10 cellular contexts compared by ENCODE assay signal in the genomic region with DNA sequence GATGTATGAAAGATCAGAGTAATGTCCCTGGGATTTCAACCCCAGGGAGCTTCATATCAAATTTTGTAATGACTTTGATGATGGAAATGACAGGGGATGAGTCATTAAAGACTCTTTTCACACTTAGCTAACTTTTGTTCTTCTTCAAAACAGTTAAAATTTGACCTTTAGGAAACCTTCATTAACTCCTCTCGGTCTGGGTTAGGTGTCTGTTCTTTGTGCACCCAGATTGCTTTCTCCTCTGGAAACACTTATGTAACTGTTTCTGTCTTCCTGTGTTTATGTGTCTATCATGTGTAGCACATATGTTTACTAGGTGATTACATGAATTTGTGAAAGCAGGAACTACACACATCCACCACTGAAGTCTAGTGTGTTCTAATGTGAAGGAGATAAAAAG. TPM values are rescaled to one million over a fixed set of nuclear protein-coding genes. Genes with fewer than 3 reads are reported as not detected.
DNase-seq lines count a peak whose midpoint lies in the region; ATAC-seq, FAIRE-seq and TF ChIP-seq lines count a peak whose summit lies in the region.
"Had no signal": no experiment of that assay in that cellular context is flagged by ENCODE, and none has a peak within 500 bp of the region (broad histone marks: within the 10 kb centered on the region; RNA-seq: fewer than 3 reads in every experiment).

No MANE protein-coding gene starts in this region.

- FAIRE-seq in D721Med (lab: Jason Lieb, UNC): no peak

- H3K9me3 ChIP-seq in DOHH2 (ENCODE audit: control insufficient read depth, insufficient read depth, low read length) (peaks cover 4% of the 10 kb centered on the region; the same call in 1 of the 2 replicates), Karpas-422 (ENCODE audit: low read length) (no peaks in the 10 kb centered on the region)

- peaks cover 44% of the 10 kb centered on the region for H3K4me1 Mint-ChIP-seq in central memory CD8-positive, alpha-beta T cell
- peaks cover 20% of the 10 kb centered on the region for H3K4me1 Mint-ChIP-seq in nephron

- peaks cover 9% of the 10 kb centered on the region for H4K20me1 ChIP-seq in DOHH2 (ENCODE audit: control insufficient read depth, insufficient read depth, low read depth, low read length)
- H4K20me1 ChIP-seq in Karpas-422 (ENCODE audit: insufficient read depth, low read depth, low read length): peaks cover 15% of the 10 kb centered on the region

- no peak for TF ChIP-seq CTCF in DOHH2 (IDR thresholded peaks at IDR 0.05; ENCODE audit: low read depth, low read length, poor library complexity, severe bottlenecking)
- no peak for TF ChIP-seq CTCF in nephron (IDR thresholded peaks at IDR 0.05; ENCODE audit: unreplicated experiment in 3 of 3)
- TF ChIP-seq CTCF in D721Med (IDR thresholded peaks at IDR 0.05; ENCODE audit: insufficient read depth, missing control alignments): no peak

- H3K4me2 ChIP-seq in DOHH2 (ENCODE audit: low read length): peak overlapping the region; percentile 98
- peak overlapping the region; percentile 88 for H3K4me2 ChIP-seq in Karpas-422 (ENCODE audit: low read depth, low read length, poor library complexity, severe bottlenecking)

- no peak for DNase-seq in Karpas-422
- no peak for DNase-seq in central memory CD8-positive, alpha-beta T cell (ENCODE audit: low spot score in 2 of 2)
- DNase-seq in left colon: no peak
- DNase-seq in D721Med (ENCODE audit: insufficient read length, low spot score): no peak
- DNase-seq: activated effector memory CD4-positive, alpha-beta T cell treated with Interleukin-2 at 50 U/mL for 16 hours; stimulated activated CD4-positive, alpha-beta T cell treated with anti-CD3 and anti-CD28 coated beads, Interleukin-15, amount 100 ng/mL, for 24 hours had no signal

- peaks cover 14% of the 10 kb centered on the region for H3K4me1 ChIP-seq in DOHH2 (ENCODE audit: control insufficient read depth, low read length)
- peaks cover 20% of the 10 kb centered on the region for H3K4me1 ChIP-seq in Karpas-422 (ENCODE audit: low read length)

- H3K9me3 Mint-ChIP-seq in central memory CD8-positive, alpha-beta T cell: no peaks in the 10 kb centered on the region
- peaks cover 12% of the 10 kb centered on the region for H3K9me3 Mint-ChIP-seq in nephron

- H3K27me3 Mint-ChIP-seq in central memory CD8-positive, alpha-beta T cell: peaks cover 7% of the 10 kb centered on the region
- peaks cover 4% of the 10 kb centered on the region for H3K27me3 Mint-ChIP-seq in nephron (ENCODE audit: low read depth)

- H3K36me3 ChIP-seq in DOHH2 (ENCODE audit: control insufficient read depth, low read length) (peaks cover 17% of the 10 kb centered on the region), Karpas-422 (ENCODE audit: insufficient read depth, low read length) (0 out of 2 replicates have a peak, but pooled peaks cover 5% of the 10 kb centered on the region)

- H3K4me3 ChIP-seq in DOHH2 (ENCODE audit: low read length) (peak overlapping the region; percentile 98), Karpas-422 (ENCODE audit: low read length) (peak overlapping the region; percentile 96)

- peak overlapping the region; percentile 99 for H3K27ac Mint-ChIP-seq in central memory CD8-positive, alpha-beta T cell (ENCODE audit: low read depth)
- no peak overlapping the region for H3K27ac Mint-ChIP-seq in nephron

- H3K27me3 ChIP-seq in DOHH2 (ENCODE audit: control insufficient read depth, low read length) (no peaks in the 10 kb centered on the region), Karpas-422 (ENCODE audit: low read length) (no peaks in the 10 kb centered on the region)

- intact Hi-C loops in left colon (cut with DNase I, micrococcal nuclease): no loop called here

- H2AFZ ChIP-seq in Karpas-422 (ENCODE audit: low read length): no peak overlapping the region

- H3K79me2 ChIP-seq in DOHH2 (ENCODE audit: control insufficient read depth, low read length) (peaks cover 65% of the 10 kb centered on the region), Karpas-422 (ENCODE audit: low read length) (peaks cover 64% of the 10 kb centered on the region)

- no peak for ATAC-seq in central memory CD8-positive, alpha-beta T cell (replicated peaks; ENCODE audit: extremely low read depth, poor library complexity, severe bottlenecking)
- no peak for ATAC-seq in GM18907 (IDR thresholded peaks at IDR 0.05; ENCODE audit: unreplicated experiment)
- ATAC-seq in HG03432 (IDR thresholded peaks at IDR 0.05; ENCODE audit: unreplicated experiment): no peak
- no peak for ATAC-seq in left colon

- H3K36me3 Mint-ChIP-seq in central memory CD8-positive, alpha-beta T cell (ENCODE audit: insufficient read depth): peaks cover 16% of the 10 kb centered on the region
- H3K36me3 Mint-ChIP-seq in nephron (ENCODE audit: low read depth): peaks cover 20% of the 10 kb centered on the region

- H3F3A ChIP-seq in DOHH2 (ENCODE audit: control insufficient read depth, insufficient read depth): no peaks in the 10 kb centered on the region; the same call in 1 of the 2 replicates

- H3K9me2 ChIP-seq in DOHH2 (replicated peaks; ENCODE audit: control insufficient read depth, low read length) (no peaks in the 10 kb centered on the region), Karpas-422 (replicated peaks; ENCODE audit: insufficient read depth, low read length) (no peaks in the 10 kb centered on the region)

- H3K4me3 Mint-ChIP-seq in central memory CD8-positive, alpha-beta T cell: peak overlapping the region; percentile 94
- H3K4me3 Mint-ChIP-seq in nephron: peak overlapping the region; percentile 90 to 93 (median 93)

- no peak overlapping the region for H3K27ac ChIP-seq in DOHH2 (ENCODE audit: low read depth, low read length)
- no peak overlapping the region for H3K27ac ChIP-seq in Karpas-422 (ENCODE audit: low read length)

- H3K9ac ChIP-seq in Karpas-422 (ENCODE audit: low read length): peak overlapping the region; percentile 95

RNA-seq across cellular contexts. Expression of a gene that starts 1.6 kb away (rescaled TPM):
- total RNA-seq in Karpas-422 (2014; rRNA removed; shearing (Covaris generic); ENCODE audit: low replicate concordance): 10.7 and 18.6 TPM in 2 replicates
- total RNA-seq in left colon: 1 to 10 TPM; 8.6 to 9.8 TPM
